29 cellular contexts compared by ENCODE assay signal in genomic region chr10:116421815-116422214, GRCh38. TPM values are rescaled to one million over a fixed set of nuclear protein-coding genes. Genes with fewer than 3 reads are reported as not detected.
"Had no signal": no experiment of that assay in that cellular context is flagged by ENCODE, and none has a peak within 500 bp of the region (broad histone marks: within the 10 kb centered on the region; RNA-seq: fewer than 3 reads in every experiment).

No MANE protein-coding gene starts in this region.

- H3K27ac ChIP-seq: ascending aorta, coronary artery, dorsolateral prefrontal cortex, esophagus squamous epithelium, gastroesophageal sphincter, VCaP had no signal

- ATAC-seq: activated naive CD4-positive, alpha-beta T cell treated with anti-CD3 and anti-CD28 coated beads, Interleukin-2, amount 50 U/mL, for 72 hours; activated T-cell treated with anti-CD3 and anti-CD28 coated beads, Interleukin-2, amount 50 U/mL, for 72 hours; gastroesophageal sphincter; WTC11 had no signal

- H3K27me3 ChIP-seq: ascending aorta, esophagus squamous epithelium, gastroesophageal sphincter had no signal

- H3K4me1 ChIP-seq: ascending aorta, esophagus squamous epithelium, gastroesophageal sphincter had no signal

- H3K36me3 ChIP-seq: ascending aorta, esophagus squamous epithelium, gastroesophageal sphincter had no signal

- DNase-seq: activated CD4-positive, alpha-beta memory T cell treated with anti-CD3 and anti-CD28 coated beads, Interleukin-2, amount 10 ng/mL, durations not matched to agents 7 days and 5 days; activated CD4-positive, alpha-beta T cell treated with anti-CD3 and anti-CD28 coated beads for 1 hour; activated CD4-positive, alpha-beta T cell treated with anti-CD3 and anti-CD28 coated beads for 4 hours; activated CD4-positive, alpha-beta T cell treated with anti-CD3 and anti-CD28 coated beads, Interleukin-2, amount 10 ng/mL, durations not matched to agents 7 days and 5 days; activated CD4-positive, alpha-beta T cell treated with anti-CD3 and anti-CD28 coated beads, Interleukin-2, amount 50 U/mL, for 4 hours; activated CD8-positive, alpha-beta memory T cell treated with anti-CD3 and anti-CD28 coated beads, Interleukin-2, amount 50 U/mL, for 48 hours; activated gamma-delta T cell; activated naive CD4-positive, alpha-beta T cell; activated naive CD4-positive, alpha-beta T cell treated with anti-CD3 and anti-CD28 coated beads, Interleukin-2, amount 10 ng/mL, durations not matched to agents 7 days and 5 days; activated naive CD8-positive, alpha-beta T cell treated with anti-CD3 and anti-CD28 coated beads, Interleukin-2, amount 10 ng/mL, durations not matched to agents 7 days and 5 days; activated T-cell treated with anti-CD3 and anti-CD28 coated beads for 4 hours; activated T-cell treated with anti-CD3 and anti-CD28 coated beads, Interleukin-2, amount 50 U/mL, for 24 hours; activated T-cell treated with anti-CD3 and anti-CD28 coated beads, Interleukin-2, amount 50 U/mL, for 72 hours; dorsolateral prefrontal cortex; effector memory CD4-positive, alpha-beta T cell; endodermal cell; esophagus squamous epithelium; foreskin fibroblast; T-helper 2 cell had no signal

- H3K9me3 ChIP-seq: ascending aorta, esophagus squamous epithelium, gastroesophageal sphincter had no signal

- H3K4me3 ChIP-seq: ascending aorta, coronary artery, dorsolateral prefrontal cortex, esophagus squamous epithelium, gastroesophageal sphincter had no signal

RNA-seq across cellular contexts. Expression of gene PNLIPRP3, which starts 5.8 kb away (rescaled TPM):
- total RNA-seq: activated CD4-positive, alpha-beta memory T cell treated with anti-CD3 and anti-CD28 coated beads, Interleukin-2, amount 10 ng/mL, durations not matched to agents 7 days and 5 days; activated CD4-positive, alpha-beta T cell treated with anti-CD3 and anti-CD28 coated beads, Interleukin-2, amount 10 ng/mL, durations not matched to agents 7 days and 5 days; activated naive CD4-positive, alpha-beta T cell treated with anti-CD3 and anti-CD28 coated beads, Interleukin-2, amount 50 U/mL, for 72 hours; activated naive CD8-positive, alpha-beta T cell treated with anti-CD3 and anti-CD28 coated beads, Interleukin-2, amount 10 ng/mL, durations not matched to agents 7 days and 5 days; activated T-cell treated with anti-CD3 and anti-CD28 coated beads, Interleukin-2, amount 50 U/mL, for 72 hours; ascending aorta; cardiac septum; cerebellum; dorsolateral prefrontal cortex; endodermal cell; glomerular endothelial cell; T-helper 1 cell treated with Interleukin-12 subunit alpha and Interleukin-12 subunit beta and Interleukin-4 antibody, amounts not matched to agents 30 ng/mL and 1 ng/mL, for 36 hours; WTC11 had no signal
